13 cellular contexts compared by ENCODE assay signal in the genomic region with DNA sequence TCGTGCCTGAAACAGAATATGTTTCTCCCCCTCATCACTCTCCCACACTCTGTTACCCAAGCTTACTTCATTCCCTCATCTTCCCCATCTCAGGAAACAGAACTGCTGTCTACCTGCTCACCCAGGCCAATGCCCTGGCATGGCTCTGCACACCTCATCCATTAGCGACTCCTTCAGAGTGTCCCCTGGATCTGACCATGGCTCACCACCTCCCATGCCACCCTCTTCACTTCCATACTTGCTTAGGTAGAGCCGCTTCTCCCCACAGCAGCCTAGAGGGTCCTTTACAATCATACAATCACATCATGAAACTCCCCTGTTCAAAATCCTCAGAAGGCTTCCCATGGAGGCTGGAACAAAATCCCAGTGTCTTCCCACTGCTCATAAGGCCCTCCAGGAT.
"Had no signal": no experiment of that assay in that cellular context is flagged by ENCODE, and none has a peak within 500 bp of the region (broad histone marks: within the 10 kb centered on the region; RNA-seq: fewer than 3 reads in every experiment).

No MANE protein-coding gene starts in this region.

- ATAC-seq: activated T-cell treated with anti-CD3 and anti-CD28 coated beads, Interleukin-2, amount 50 U/mL, for 72 hours; stimulated activated memory B cell treated with anti-CD40 and anti-IgM and Interleukin-4, amounts not matched to agents 10 μg/mL and 1 μg/mL and 100 μg/mL, for 72 hours had no signal

- H3K4me3 ChIP-seq: esophagus squamous epithelium, lung, SJSA1 had no signal

- H3K27me3 ChIP-seq: esophagus squamous epithelium had no signal

- H3K27me3 Mint-ChIP-seq: type B pancreatic cell had no signal

- H3K4me3 Mint-ChIP-seq: activated CD4-positive, alpha-beta T cell treated with anti-CD3 and anti-CD28 coated beads, Interleukin-2, amount 10 ng/mL, durations not matched to agents 7 days and 5 days; activated naive CD8-positive, alpha-beta T cell treated with anti-CD3 and anti-CD28 coated beads, Interleukin-2, amount 10 ng/mL, durations not matched to agents 7 days and 5 days; activated T-cell treated with anti-CD3 and anti-CD28 coated beads, Interleukin-2, amount 50 U/mL, for 72 hours; neural crest cell; stimulated activated memory B cell treated with anti-CD40 and anti-IgM and Interleukin-4, amounts not matched to agents 10 μg/mL and 1 μg/mL and 100 μg/mL, for 72 hours; type B pancreatic cell had no signal

- H3K36me3 Mint-ChIP-seq: activated naive CD8-positive, alpha-beta T cell treated with anti-CD3 and anti-CD28 coated beads, Interleukin-2, amount 10 ng/mL, durations not matched to agents 7 days and 5 days; stimulated activated memory B cell treated with anti-CD40 and anti-IgM and Interleukin-4, amounts not matched to agents 10 μg/mL and 1 μg/mL and 100 μg/mL, for 72 hours had no signal

- H3K4me1 ChIP-seq: esophagus squamous epithelium, SJSA1 had no signal

- H3K36me3 ChIP-seq: SJSA1 had no signal

- H3K27ac ChIP-seq: esophagus squamous epithelium, SJSA1 had no signal

- FAIRE-seq: TTC549 had no signal

- H3K9me3 Mint-ChIP-seq: activated CD4-positive, alpha-beta T cell treated with anti-CD3 and anti-CD28 coated beads, Interleukin-2, amount 10 ng/mL, durations not matched to agents 7 days and 5 days; activated naive CD8-positive, alpha-beta T cell treated with anti-CD3 and anti-CD28 coated beads, Interleukin-2, amount 10 ng/mL, durations not matched to agents 7 days and 5 days; activated T-cell treated with anti-CD3 and anti-CD28 coated beads, Interleukin-2, amount 50 U/mL, for 72 hours; neural crest cell; stimulated activated memory B cell treated with anti-CD40 and anti-IgM and Interleukin-4, amounts not matched to agents 10 μg/mL and 1 μg/mL and 100 μg/mL, for 72 hours; type B pancreatic cell had no signal

- H3K4me1 Mint-ChIP-seq: activated CD4-positive, alpha-beta T cell treated with anti-CD3 and anti-CD28 coated beads, Interleukin-2, amount 10 ng/mL, durations not matched to agents 7 days and 5 days; activated naive CD8-positive, alpha-beta T cell treated with anti-CD3 and anti-CD28 coated beads, Interleukin-2, amount 10 ng/mL, durations not matched to agents 7 days and 5 days; stimulated activated memory B cell treated with anti-CD40 and anti-IgM and Interleukin-4, amounts not matched to agents 10 μg/mL and 1 μg/mL and 100 μg/mL, for 72 hours had no signal

- H3K27ac Mint-ChIP-seq: activated CD4-positive, alpha-beta T cell treated with anti-CD3 and anti-CD28 coated beads, Interleukin-2, amount 10 ng/mL, durations not matched to agents 7 days and 5 days; activated naive CD8-positive, alpha-beta T cell treated with anti-CD3 and anti-CD28 coated beads, Interleukin-2, amount 10 ng/mL, durations not matched to agents 7 days and 5 days; activated T-cell treated with anti-CD3 and anti-CD28 coated beads, Interleukin-2, amount 50 U/mL, for 72 hours; stimulated activated memory B cell treated with anti-CD40 and anti-IgM and Interleukin-4, amounts not matched to agents 10 μg/mL and 1 μg/mL and 100 μg/mL, for 72 hours; type B pancreatic cell had no signal

- H3K9me3 ChIP-seq: esophagus squamous epithelium, SJSA1 had no signal

- DNase-seq: activated CD4-positive, alpha-beta T cell treated with anti-CD3 and anti-CD28 coated beads, Interleukin-2, amount 10 ng/mL, durations not matched to agents 7 days and 5 days; activated CD8-positive, alpha-beta memory T cell treated with anti-CD3 and anti-CD28 coated beads, Interleukin-2, amount 50 U/mL, for 48 hours; activated naive CD8-positive, alpha-beta T cell treated with anti-CD3 and anti-CD28 coated beads, Interleukin-2, amount 10 ng/mL, durations not matched to agents 7 days and 5 days; activated T-cell treated with anti-CD3 and anti-CD28 coated beads, Interleukin-2, amount 50 U/mL, for 72 hours; esophagus squamous epithelium; stimulated activated CD4-positive, alpha-beta T cell treated with anti-CD3 and anti-CD28 coated beads, Interleukin-12 subunit alpha, Interleukin-12 subunit beta, amount 100 ng/mL, for 4 hours; stimulated activated CD4-positive, alpha-beta T cell treated with anti-CD3 and anti-CD28 coated beads, Interleukin-2, amount 100 ng/mL, for 24 hours had no signal
